8 cellular contexts compared by ENCODE assay signal in genomic region chr16:88561485-88562369, GRCh38. TPM values are rescaled to one million over a fixed set of nuclear protein-coding genes. Genes with fewer than 3 reads are reported as not detected.
DNase-seq lines count a peak whose midpoint lies in the region; ATAC-seq lines count a peak whose summit lies in the region.

No MANE protein-coding gene starts in this region.

- H3K36me3 Mint-ChIP-seq in activated CD4-positive, alpha-beta memory T cell treated with anti-CD3 and anti-CD28 coated beads for 36 hours, result no peaks in the 10 kb centered on the region
- H3K36me3 Mint-ChIP-seq in effector memory CD8-positive, alpha-beta T cell (ENCODE audit: insufficient read depth), result peaks cover 3% of the 10 kb centered on the region

- peak; percentile 2 for DNase-seq in DMS79 treated with DMSO at 0.1 percent for 48 hours (lab: John Stamatoyannopoulos, UW)
- no peak for DNase-seq in DMS79 (lab: John Stamatoyannopoulos, UW)
- peak; percentile 2 to 55 (median 21) for DNase-seq in NCI-H1417 (lab: John Stamatoyannopoulos, UW)
- peak; percentile 62 for DNase-seq in activated CD4-positive, alpha-beta memory T cell treated with anti-CD3 and anti-CD28 coated beads for 36 hours
- peak; percentile 29 to 50 (median 39) for DNase-seq in effector memory CD8-positive, alpha-beta T cell
- DNase-seq in stimulated activated naive CD4-positive, alpha-beta T cell (lab: John Stamatoyannopoulos, UW), result peak; percentile 19 to 49 (median 34)

- peaks cover 0 to 11% of the 10 kb centered on the region in 2 donors for H3K27me3 ChIP-seq in muscle layer of colon (ENCODE audit: control insufficient read depth in 1 of 2, insufficient read depth in 2 of 2, low read length in 2 of 2)

- CTCF ChIA-PET in activated CD4-positive, alpha-beta memory T cell treated with anti-CD3 and anti-CD28 coated beads for 36 hours (lab: Charles Lee), result interaction anchor here (0.7 to 5.9 kb wide), 13 partner anchors 9 to 605 kb away, joined by 3 to 34 read pairs (median 5); partner anchors contain the start of gene ZC3H18

- H3K4me1 ChIP-seq in muscle layer of colon (ENCODE audit: insufficient read depth, low read length), result peaks cover 5% of the 10 kb centered on the region

- no peak overlapping the region for H3K27ac ChIP-seq in muscle layer of colon (ENCODE audit: low read depth, low read length)

- H3K9me3 ChIP-seq in muscle layer of colon (ENCODE audit: low read length), result no peaks in the 10 kb centered on the region

- H3K27me3 Mint-ChIP-seq in activated CD4-positive, alpha-beta memory T cell treated with anti-CD3 and anti-CD28 coated beads for 36 hours, result peaks cover 5% of the 10 kb centered on the region
- peaks cover 0 to 8% of the 10 kb centered on the region in 2 donors for H3K27me3 Mint-ChIP-seq in effector memory CD8-positive, alpha-beta T cell

- intact Hi-C loops in activated CD4-positive, alpha-beta memory T cell treated with anti-CD3 and anti-CD28 coated beads for 36 hours (cut with micrococcal nuclease), result loop anchor here (2.0 kb wide), 1 partner anchor 119 kb away; no protein-coding TSS in a partner anchor

- H3K27ac Mint-ChIP-seq in activated CD4-positive, alpha-beta memory T cell treated with anti-CD3 and anti-CD28 coated beads for 36 hours, result no peak overlapping the region
- no peak overlapping the region for H3K27ac Mint-ChIP-seq in effector memory CD8-positive, alpha-beta T cell

- no peaks in the 10 kb centered on the region for H3K9me3 Mint-ChIP-seq in activated CD4-positive, alpha-beta memory T cell treated with anti-CD3 and anti-CD28 coated beads for 36 hours
- H3K9me3 Mint-ChIP-seq in effector memory CD8-positive, alpha-beta T cell, result no peaks in the 10 kb centered on the region

- ATAC-seq in effector memory CD8-positive, alpha-beta T cell (replicated peaks), result peak; percentile 67
- no peak for ATAC-seq in GM19452 (IDR thresholded peaks at IDR 0.05; ENCODE audit: unreplicated experiment)

- no peak overlapping the region for H3K4me3 Mint-ChIP-seq in activated CD4-positive, alpha-beta memory T cell treated with anti-CD3 and anti-CD28 coated beads for 36 hours
- H3K4me3 Mint-ChIP-seq in effector memory CD8-positive, alpha-beta T cell, result peak overlapping the region in 1 of 2 donors; percentile 24

- H3K9ac ChIP-seq in muscle layer of colon (ENCODE audit: low read length), result no peak overlapping the region

- H3K4me3 ChIP-seq in muscle layer of colon (ENCODE audit: low read depth in 1 of 2, low read length in 2 of 2), result peak overlapping the region; percentile 27 to 55

- no peaks in the 10 kb centered on the region for H3K36me3 ChIP-seq in muscle layer of colon (ENCODE audit: insufficient read depth, low read length)

- POLR2A ChIA-PET in activated CD4-positive, alpha-beta memory T cell treated with anti-CD3 and anti-CD28 coated beads for 36 hours (lab: Charles Lee), result no interaction called here

- peaks cover 13% of the 10 kb centered on the region for H3K4me1 Mint-ChIP-seq in activated CD4-positive, alpha-beta memory T cell treated with anti-CD3 and anti-CD28 coated beads for 36 hours (ENCODE audit: low read depth)
- H3K4me1 Mint-ChIP-seq in effector memory CD8-positive, alpha-beta T cell (ENCODE audit: low read depth in 2 of 2), result peaks cover 0 to 9% of the 10 kb centered on the region in 2 donors

RNA-seq across cellular contexts. Expression of gene ZC3H18, which starts 8.5 kb away (rescaled TPM):
- 10 to 100 TPM; 72.0 to 72.7 TPM for total RNA-seq in activated CD4-positive, alpha-beta memory T cell treated with anti-CD3 and anti-CD28 coated beads for 36 hours
